27 cellular contexts compared by ENCODE assay signal in the genomic region with DNA sequence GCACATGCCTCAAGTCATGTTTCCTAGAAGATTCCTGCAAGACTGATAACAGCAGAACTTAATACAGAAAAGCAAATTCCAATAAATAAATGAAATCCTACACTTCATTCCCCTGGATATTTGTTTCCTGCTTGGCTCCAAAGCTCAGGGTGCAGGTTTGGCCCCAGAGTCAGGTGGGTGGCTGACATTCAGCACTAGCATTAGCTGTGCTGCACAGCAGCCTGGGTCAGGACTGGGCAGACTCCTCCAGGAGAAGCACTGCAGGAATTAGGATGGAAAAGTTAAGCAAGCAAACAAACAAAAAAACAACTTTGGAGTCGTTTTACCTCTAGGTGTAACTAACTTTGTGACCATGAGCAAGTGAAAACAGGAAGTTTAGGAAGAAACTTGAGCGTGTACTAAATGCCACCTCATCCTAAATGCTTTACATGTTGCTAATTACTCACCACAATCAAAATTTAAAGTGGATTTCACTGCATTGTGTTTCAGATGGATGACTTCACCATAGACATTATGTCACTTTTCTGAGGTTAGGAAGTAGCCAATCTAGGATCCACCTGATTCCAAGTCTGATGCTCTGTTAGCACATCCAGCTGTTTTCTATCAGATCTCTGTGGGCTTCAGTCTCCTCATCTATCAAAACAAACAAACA.
A peak's percentile ranks its signal among the peaks of the same experiment; 100 is the strongest.
DNase-seq lines count a peak whose midpoint lies in the region; ATAC-seq and TF ChIP-seq lines count a peak whose summit lies in the region.
"Had no signal": no experiment of that assay in that cellular context is flagged by ENCODE, and none has a peak within 500 bp of the region (broad histone marks: within the 10 kb centered on the region; RNA-seq: fewer than 3 reads in every experiment).

No MANE protein-coding gene starts in this region.

- H3K27ac ChIP-seq in HEK293 (ENCODE audit: extremely low read depth, low read depth, low read length), result no peak overlapping the region
- H3K27ac ChIP-seq in transverse colon, result no peak overlapping the region
- H3K27ac ChIP-seq: HL-60, spleen, tibial nerve had no signal

- no peaks in the 10 kb centered on the region for H3K27me3 ChIP-seq in transverse colon
- H3K27me3 ChIP-seq: spleen, tibial nerve had no signal

- TF ChIP-seq EP300 in transverse colon (IDR thresholded peaks at IDR 0.05; ENCODE audit: low read depth), result no peak

- H3K4me3 ChIP-seq in AG10803 (ENCODE audit: low read length) (no peak overlapping the region), HEK293 (ENCODE audit: low read depth, low read length) (no peak overlapping the region), transverse colon (no peak overlapping the region)
- H3K4me3 ChIP-seq: spleen, tibial nerve had no signal

- POLR2A ChIA-PET in HEK293 (lab: Yijun Ruan, JAX), result no interaction called here

- WGBS in transverse colon (ENCODE audit: low coverage in 1 of 2), 2 donors, result 45 to 57% methylated on average over 2 of the region's 2 CpGs

- ATAC-seq in HG02588 (IDR thresholded peaks at IDR 0.05; ENCODE audit: unreplicated experiment), result no peak
- ATAC-seq: activated naive CD8-positive, alpha-beta T cell treated with anti-CD3 and anti-CD28 coated beads, Interleukin-2, amount 50 U/mL, for 24 hours; HepG2; right cardiac atrium; T-helper 17 cell had no signal

- no peaks in the 10 kb centered on the region for H3K9me3 ChIP-seq in HEK293 (ENCODE audit: control insufficient read depth, insufficient read depth, low read depth, low read length)
- no peaks in the 10 kb centered on the region for H3K9me3 ChIP-seq in transverse colon

- TF ChIP-seq CTCF in AG10803 (conservative IDR thresholded peaks at IDR 0.05; ENCODE audit: low read length) (no peak), HEK293 (tag by site-specific recombination; IDR thresholded peaks at IDR 0.05) (no peak), transverse colon (IDR thresholded peaks at IDR 0.05) (no peak)

- intact Hi-C loops in transverse colon (cut with DNase I; ENCODE audit: low total_unique reads), result no loop called here

- in situ Hi-C loops in transverse colon (cut with MboI; ENCODE audit: low pct_ligation_motif_present in 1 of 4, low pct_unique_long_range_greater_than_20kb in 1 of 4, low sequenced_read_pairs in 3 of 4), result no loop called here

- no peaks in the 10 kb centered on the region for H3K4me1 ChIP-seq in HEK293 (ENCODE audit: control insufficient read depth, insufficient read depth, low read length)
- H3K4me1 ChIP-seq in transverse colon, result peaks cover 0 to 4% (median under 1%) of the 10 kb centered on the region in 4 donors
- H3K4me1 ChIP-seq: spleen had no signal

- TF ChIP-seq POLR2A in transverse colon (IDR thresholded peaks at IDR 0.05), result no peak

- CTCF ChIA-PET in HEK293 (lab: Yijun Ruan, JAX), result interaction anchor here (1.6 kb wide), 1 partner anchor 732 kb away, joined by 6 read pairs; no protein-coding TSS in a partner anchor

- H3K36me3 ChIP-seq in HEK293 (ENCODE audit: control insufficient read depth in 2 of 2, insufficient read depth in 1 of 2, low read length in 2 of 2) (no peaks in the 10 kb centered on the region), transverse colon (no peaks in the 10 kb centered on the region)
- H3K36me3 ChIP-seq: spleen, tibial nerve had no signal

- DNase-seq in AG10803 (ENCODE audit: low read depth) (peak; percentile 12), amniotic epithelial cell (ENCODE audit: low read depth) (peak; percentile 21), glomerular visceral epithelial cell (ENCODE audit: extremely low spot score) (peak; percentile 9), transverse colon (no peak), NCI-H2171 treated with DMSO at 0.1 percent for 48 hours (lab: John Stamatoyannopoulos, UW) (no peak), NCI-H226 (no peak)
- DNase-seq: ACHN; activated gamma-delta T cell treated with Interleukin-2 at 50 U/mL for 16 hours; activated naive CD8-positive, alpha-beta T cell treated with anti-CD3 and anti-CD28 coated beads, Interleukin-2, amount 50 U/mL, for 24 hours; activated T-cell treated with anti-CD3 and anti-CD28 coated beads, Interleukin-2, amount 50 U/mL, for 1 hour; DMS153; foreskin melanocyte; Karpas-422; left cardiac atrium; NCI-H1105; NCI-H2029; NCI-H2227 treated with DMSO at 0.1 percent for 48 hours; NCI-H774; right cardiac atrium; RPMI8226; spleen; T-helper 17 cell had no signal

TF ChIP-seq in HEK293, 187 proteins besides CTCF, POLR2A, EP300 and RAD21 (continues in another document):
- TF ChIP-seq ZNF785 (tag by site-specific recombination; IDR thresholded peaks at IDR 0.05) (no peak), ZNF521 (tag by site-specific recombination; IDR thresholded peaks at IDR 0.05) (no peak), ZNF585B (tag by site-specific recombination; IDR thresholded peaks at IDR 0.05) (no peak), REPIN1 (tag by site-specific recombination; IDR thresholded peaks at IDR 0.05; ENCODE audit: low read depth) (no peak), ZNF138 (tag by site-specific recombination; IDR thresholded peaks at IDR 0.05; ENCODE audit: borderline replicate concordance) (no peak), MEIS1 (CRISPR knock-in tag; IDR thresholded peaks at IDR 0.05; ENCODE audit: borderline replicate concordance) (no peak), ZBTB21 (tag by site-specific recombination; IDR thresholded peaks at IDR 0.05) (peak; percentile 73), OVOL3 (tag by site-specific recombination; IDR thresholded peaks at IDR 0.05) (no peak), ZNF529 (tag by site-specific recombination; IDR thresholded peaks at IDR 0.05; ENCODE audit: insufficient replicate concordance) (no peak), ZNF184 (tag by site-specific recombination; IDR thresholded peaks at IDR 0.05) (0 out of 2 replicates have a peak, but pooled peaks have one; percentile 35), ZNF341 (tag by site-specific recombination; IDR thresholded peaks at IDR 0.05; ENCODE audit: low read depth) (no peak), ZNF174 (tag by site-specific recombination; IDR thresholded peaks at IDR 0.05) (no peak), ZNF514 (tag by site-specific recombination; IDR thresholded peaks at IDR 0.05) (no peak), ZNF114 (tag by site-specific recombination; IDR thresholded peaks at IDR 0.05) (no peak), HOXC10 (CRISPR knock-in tag; IDR thresholded peaks at IDR 0.05) (no peak), ZNF558 (tag by site-specific recombination; IDR thresholded peaks at IDR 0.05) (no peak), SCRT1 (tag by site-specific recombination; IDR thresholded peaks at IDR 0.05; ENCODE audit: borderline replicate concordance) (no peak), SCRT2 (tag by site-specific recombination; IDR thresholded peaks at IDR 0.05) (peak; percentile 52; the same call in 1 of the 2 replicates), KLF10 (tag by site-specific recombination; IDR thresholded peaks at IDR 0.05) (no peak), ZSCAN18 (tag by site-specific recombination; IDR thresholded peaks at IDR 0.05) (no peak), ZNF560 (tag by site-specific recombination; IDR thresholded peaks at IDR 0.05; ENCODE audit: borderline replicate concordance) (no peak), ZNF624 (tag by site-specific recombination; IDR thresholded peaks at IDR 0.05) (no peak)
- TF ChIP-seq, protein P1, sequence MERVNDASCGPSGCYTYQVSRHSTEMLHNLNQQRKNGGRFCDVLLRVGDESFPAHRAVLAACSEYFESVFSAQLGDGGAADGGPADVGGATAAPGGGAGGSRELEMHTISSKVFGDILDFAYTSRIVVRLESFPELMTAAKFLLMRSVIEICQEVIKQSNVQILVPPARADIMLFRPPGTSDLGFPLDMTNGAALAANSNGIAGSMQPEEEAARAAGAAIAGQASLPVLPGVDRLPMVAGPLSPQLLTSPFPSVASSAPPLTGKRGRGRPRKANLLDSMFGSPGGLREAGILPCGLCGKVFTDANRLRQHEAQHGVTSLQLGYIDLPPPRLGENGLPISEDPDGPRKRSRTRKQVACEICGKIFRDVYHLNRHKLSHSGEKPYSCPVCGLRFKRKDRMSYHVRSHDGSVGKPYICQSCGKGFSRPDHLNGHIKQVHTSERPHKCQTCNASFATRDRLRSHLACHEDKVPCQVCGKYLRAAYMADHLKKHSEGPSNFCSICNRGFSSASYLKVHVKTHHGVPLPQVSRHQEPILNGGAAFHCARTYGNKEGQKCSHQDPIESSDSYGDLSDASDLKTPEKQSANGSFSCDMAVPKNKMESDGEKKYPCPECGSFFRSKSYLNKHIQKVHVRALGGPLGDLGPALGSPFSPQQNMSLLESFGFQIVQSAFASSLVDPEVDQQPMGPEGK (tag by site-specific recombination; IDR thresholded peaks at IDR 0.05), result no peak
- TF ChIP-seq, protein P2, sequence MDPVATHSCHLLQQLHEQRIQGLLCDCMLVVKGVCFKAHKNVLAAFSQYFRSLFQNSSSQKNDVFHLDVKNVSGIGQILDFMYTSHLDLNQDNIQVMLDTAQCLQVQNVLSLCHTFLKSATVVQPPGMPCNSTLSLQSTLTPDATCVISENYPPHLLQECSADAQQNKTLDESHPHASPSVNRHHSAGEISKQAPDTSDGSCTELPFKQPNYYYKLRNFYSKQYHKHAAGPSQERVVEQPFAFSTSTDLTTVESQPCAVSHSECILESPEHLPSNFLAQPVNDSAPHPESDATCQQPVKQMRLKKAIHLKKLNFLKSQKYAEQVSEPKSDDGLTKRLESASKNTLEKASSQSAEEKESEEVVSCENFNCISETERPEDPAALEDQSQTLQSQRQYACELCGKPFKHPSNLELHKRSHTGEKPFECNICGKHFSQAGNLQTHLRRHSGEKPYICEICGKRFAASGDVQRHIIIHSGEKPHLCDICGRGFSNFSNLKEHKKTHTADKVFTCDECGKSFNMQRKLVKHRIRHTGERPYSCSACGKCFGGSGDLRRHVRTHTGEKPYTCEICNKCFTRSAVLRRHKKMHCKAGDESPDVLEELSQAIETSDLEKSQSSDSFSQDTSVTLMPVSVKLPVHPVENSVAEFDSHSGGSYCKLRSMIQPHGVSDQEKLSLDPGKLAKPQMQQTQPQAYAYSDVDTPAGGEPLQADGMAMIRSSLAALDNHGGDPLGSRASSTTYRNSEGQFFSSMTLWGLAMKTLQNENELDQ (tag by site-specific recombination; IDR thresholded peaks at IDR 0.05; ENCODE audit: low read depth), result no peak

Comparison
In these comparisons a context has a peak if more than half of its experiments do, and no peak if none do; other contexts are left out.
1. DNase-seq: peak in AG10803 (single experiment), amniotic epithelial cell (single experiment) and glomerular visceral epithelial cell (single experiment); none in transverse colon (single experiment), NCI-H2171 treated with DMSO at 0.1 percent for 48 hours (single experiment) and NCI-H226 (single experiment).